ENCODE assay signal across 8 cellular contexts in genomic region chr4:80183196-80184052, GRCh38. TPM values are rescaled to one million over a fixed set of nuclear protein-coding genes. Genes with fewer than 3 reads are reported as not detected.
DNase-seq lines count a peak whose midpoint lies in the region; ATAC-seq and TF ChIP-seq lines count a peak whose summit lies in the region.

No MANE protein-coding gene starts in this region.

- H3K4me1 ChIP-seq in A673 (ENCODE audit: insufficient read depth, low read length, poor library complexity, severe bottlenecking) (peaks cover 4% of the 10 kb centered on the region), neutrophil (ENCODE audit: control insufficient read depth in 1 of 2, insufficient read depth in 1 of 2, low read depth in 1 of 2, low read length in 1 of 2) (peaks cover 23 to 25% of the 10 kb centered on the region in 2 experiments)

- peaks cover 25% of the 10 kb centered on the region for H3K27me3 Mint-ChIP-seq in activated CD4-positive, alpha-beta T cell treated with anti-CD3 and anti-CD28 coated beads, Interleukin-2, amount 10 ng/mL, durations not matched to agents 7 days and 5 days

- peak overlapping the region; percentile 91 for H3K4me3 Mint-ChIP-seq in activated CD4-positive, alpha-beta T cell treated with anti-CD3 and anti-CD28 coated beads, Interleukin-2, amount 10 ng/mL, durations not matched to agents 7 days and 5 days

- TF ChIP-seq CTCF in A673 (conservative IDR thresholded peaks at IDR 0.05; ENCODE audit: low read depth, low read length) (no peak), fibroblast of mammary gland (conservative IDR thresholded peaks at IDR 0.05; ENCODE audit: control insufficient read depth, insufficient read depth, low read depth, low read length) (no peak), neutrophil (IDR thresholded peaks at IDR 0.05) (no peak)

- H3K9me3 ChIP-seq in A673 (ENCODE audit: low read depth, low read length, poor library complexity, severe bottlenecking) (no peaks in the 10 kb centered on the region), neutrophil (no peaks in the 10 kb centered on the region)

- H3K4me1 Mint-ChIP-seq in activated CD4-positive, alpha-beta T cell treated with anti-CD3 and anti-CD28 coated beads, Interleukin-2, amount 10 ng/mL, durations not matched to agents 7 days and 5 days, result peaks cover 57% of the 10 kb centered on the region

- POLR2A ChIA-PET in A673 (lab: Charles Lee; ENCODE audit: low non-redundant PET), result no interaction called here
- POLR2A ChIA-PET in activated CD4-positive, alpha-beta T cell treated with anti-CD3 and anti-CD28 coated beads, Interleukin-2, amount 10 ng/mL, durations not matched to agents 7 days and 5 days (lab: Charles Lee), result interaction anchor here (0.6 to 1.0 kb wide), 2 partner anchors 11 to 12 kb away, joined by 3 to 4 read pairs; no protein-coding TSS in a partner anchor

- BruUV-seq in A673 (replicated peaks; lab: Mats Ljungman, UMichigan), result no TSS peak

- peak overlapping the region; percentile 97 for H3K27ac Mint-ChIP-seq in activated CD4-positive, alpha-beta T cell treated with anti-CD3 and anti-CD28 coated beads, Interleukin-2, amount 10 ng/mL, durations not matched to agents 7 days and 5 days

- no peaks in the 10 kb centered on the region for H3K36me3 ChIP-seq in A673 (ENCODE audit: insufficient read depth, low read length, poor library complexity, severe bottlenecking)
- no peaks in the 10 kb centered on the region for H3K36me3 ChIP-seq in neutrophil

- peak; percentile 41 for ATAC-seq in GM19043 (IDR thresholded peaks at IDR 0.05; ENCODE audit: low read depth, unreplicated experiment)
- peak; percentile 14 for ATAC-seq in HG03457 (IDR thresholded peaks at IDR 0.05; ENCODE audit: unreplicated experiment)

- peaks cover 26% of the 10 kb centered on the region for H3K36me3 Mint-ChIP-seq in activated CD4-positive, alpha-beta T cell treated with anti-CD3 and anti-CD28 coated beads, Interleukin-2, amount 10 ng/mL, durations not matched to agents 7 days and 5 days (ENCODE audit: low read depth)

- peaks cover 19% of the 10 kb centered on the region for H3K9me3 Mint-ChIP-seq in activated CD4-positive, alpha-beta T cell treated with anti-CD3 and anti-CD28 coated beads, Interleukin-2, amount 10 ng/mL, durations not matched to agents 7 days and 5 days

- H3K27ac ChIP-seq in A673 (ENCODE audit: low read depth, low read length, poor library complexity, severe bottlenecking) (no peak overlapping the region), neutrophil (peak overlapping the region; percentile 79)

- H3K27me3 ChIP-seq in A673 (replicated peaks; ENCODE audit: insufficient read depth, low read depth, low read length, poor library complexity) (peaks cover 43% of the 10 kb centered on the region), neutrophil (peaks cover 54% of the 10 kb centered on the region)

- CTCF ChIA-PET in A673 (lab: Charles Lee), result interaction anchor here (0.6 to 0.7 kb wide), 2 partner anchors 61 to 1049 kb away, joined by 3 to 4 read pairs; no protein-coding TSS in a partner anchor
- CTCF ChIA-PET in activated CD4-positive, alpha-beta T cell treated with anti-CD3 and anti-CD28 coated beads, Interleukin-2, amount 10 ng/mL, durations not matched to agents 7 days and 5 days (lab: Charles Lee), result interaction anchor here (0.7 to 8.9 kb wide), 17 partner anchors 10 to 123 kb away, joined by 3 to 91 read pairs (median 5); no protein-coding TSS in a partner anchor

- intact Hi-C loops in A673 (cut with micrococcal nuclease; ENCODE audit: unreplicated experiment), result loop anchor here (10.0 kb wide), 1 partner anchor 269 kb away; no protein-coding TSS in a partner anchor

- H3K4me3 ChIP-seq in A673 (ENCODE audit: low read depth, low read length, poor library complexity, severe bottlenecking), result peak overlapping the region; percentile 49
- peak overlapping the region; percentile 78 for H3K4me3 ChIP-seq in fibroblast of mammary gland (ENCODE audit: control insufficient read depth, low read depth, low read length)
- peak overlapping the region; percentile 73 to 95 for H3K4me3 ChIP-seq in neutrophil (ENCODE audit: low read depth in 1 of 2, low read length in 1 of 2)

- no peak for DNase-seq in A673 (ENCODE audit: low spot score)
- DNase-seq in activated CD4-positive, alpha-beta T cell treated with anti-CD3 and anti-CD28 coated beads, Interleukin-2, amount 10 ng/mL, durations not matched to agents 7 days and 5 days, result peak; percentile 22
- peak; percentile 26 for DNase-seq in fibroblast of mammary gland (ENCODE audit: low read depth)
- DNase-seq in SW480 (ENCODE audit: low spot score), result no peak
- no peak for DNase-seq in ecto neural progenitor cell (ENCODE audit: low spot score)

RNA-seq across cellular contexts. Expression of gene PRDM8, which starts 13.9 kb away (rescaled TPM):
- total RNA-seq in A673 (2021), result 0.09 TPM in 1 of 2 replicates, not detected in the other
- total RNA-seq in activated CD4-positive, alpha-beta T cell treated with anti-CD3 and anti-CD28 coated beads, Interleukin-2, amount 10 ng/mL, durations not matched to agents 7 days and 5 days, result 1 to 10 TPM; 4.8 to 5.2 TPM

Comparison
In these comparisons a context has a peak if more than half of its experiments do, and no peak if none do; other contexts are left out.
1. DNase-seq: peak in activated CD4-positive, alpha-beta T cell treated with anti-CD3 and anti-CD28 coated beads, Interleukin-2, amount 10 ng/mL, durations not matched to agents 7 days and 5 days (single experiment) and fibroblast of mammary gland (single experiment); none in A673 (single experiment), SW480 (single experiment) and ecto neural progenitor cell (single experiment).
2. Peak in every context shown above with its lines, with median percentiles within 50 percentile points of each other: H3K4me3 ChIP-seq.